ENCODE assay signal across 15 cellular contexts in the genomic region with DNA sequence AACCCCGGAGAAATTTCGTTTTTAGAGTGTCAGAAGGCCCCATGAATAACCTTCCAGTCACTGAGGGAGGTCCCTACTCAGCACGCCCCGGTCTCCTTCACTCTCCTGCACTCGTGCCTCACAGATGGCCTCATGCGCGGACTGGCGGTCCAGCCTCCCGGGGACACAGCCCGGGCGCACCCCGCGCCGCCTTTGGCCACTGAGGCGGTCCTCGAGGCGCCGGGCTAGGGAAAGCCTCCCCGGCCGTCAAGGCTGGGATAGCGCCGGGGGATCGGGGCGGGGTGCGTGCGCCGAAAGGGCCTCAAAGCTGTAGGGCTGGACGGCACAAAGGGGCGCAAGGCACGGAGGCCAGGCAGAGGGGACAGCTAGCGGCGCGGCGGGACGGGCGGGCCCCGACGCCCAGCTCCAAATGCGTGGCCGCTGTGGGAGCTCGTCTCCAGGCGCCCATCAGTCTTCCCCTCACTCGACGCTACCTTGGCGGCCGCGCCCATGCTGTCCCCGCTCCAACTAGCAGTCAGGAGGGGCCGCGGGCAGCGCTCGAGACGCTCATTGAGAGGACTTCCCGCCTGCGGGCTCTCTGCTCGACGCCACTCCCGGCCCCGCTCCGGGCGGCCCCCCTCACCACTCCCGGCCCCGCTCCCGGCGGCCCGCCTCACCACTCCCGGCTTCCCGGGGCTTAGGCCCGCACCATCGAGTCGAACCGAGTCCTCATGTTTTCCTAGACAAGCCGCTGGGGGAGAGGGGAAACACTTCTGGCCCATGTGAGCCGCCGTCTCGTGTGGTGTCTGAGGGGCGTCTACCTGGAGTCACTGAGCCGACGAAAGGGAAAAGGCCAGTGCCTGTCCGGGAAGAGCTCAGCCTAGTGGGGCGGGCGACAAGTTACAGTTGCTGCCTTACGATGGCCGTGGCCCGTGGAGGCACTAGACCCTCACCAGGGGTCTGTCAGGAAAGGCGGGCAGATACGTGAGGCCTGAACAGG. TPM values are rescaled to one million over a fixed set of nuclear protein-coding genes. Genes with fewer than 3 reads are reported as not detected.
A peak's percentile ranks its signal among the peaks of the same experiment; 100 is the strongest.
DNase-seq lines count a peak whose midpoint lies in the region; ATAC-seq and TF ChIP-seq lines count a peak whose summit lies in the region.
"Had no signal": no experiment of that assay in that cellular context is flagged by ENCODE, and none has a peak within 500 bp of the region (broad histone marks: within the 10 kb centered on the region; RNA-seq: fewer than 3 reads in every experiment).

A gene (plus strand): TSS at position 360 of the 979 bp plus-strand sequence. CDS start 14,336 bp downstream, outside the sequence.

- H3K4me2 ChIP-seq in neural progenitor cell: no peak within 1 kb of the TSS
- H3K4me2 ChIP-seq: smooth muscle cell had no signal

- H3K4me1 ChIP-seq in body of pancreas (peaks cover 8% of the 10 kb centered on the region), neural progenitor cell (peaks cover 2% of the 10 kb centered on the region)

- H3F3A ChIP-seq in neural progenitor cell (ENCODE audit: low read depth): peaks cover 15% of the 10 kb centered on the region

- peaks cover 5% of the 10 kb centered on the region for H3K4me1 Mint-ChIP-seq in neural progenitor cell

- no peaks in the 10 kb centered on the region for H4K20me1 ChIP-seq in neural progenitor cell (ENCODE audit: low read depth)

- peak; percentile 10 for ATAC-seq in body of pancreas
- no peak for ATAC-seq in GM21825 (IDR thresholded peaks at IDR 0.05; ENCODE audit: unreplicated experiment)

- 22 to 65% methylated on average over 9 to 75 of the region's 87 CpGs for whole genome bisulfite sequencing in body of pancreas, 2 donors

- H3K36me3 Mint-ChIP-seq in neural progenitor cell: peaks cover 10% of the 10 kb centered on the region
- H3K36me3 Mint-ChIP-seq: mesothelial cell of epicardium had no signal

- H3K27ac Mint-ChIP-seq in neural progenitor cell: peak within 1 kb of the TSS; percentile 57
- H3K27ac Mint-ChIP-seq: activated CD4-positive, alpha-beta memory T cell treated with anti-CD3 and anti-CD28 coated beads, Interleukin-2, amount 10 ng/mL, durations not matched to agents 7 days and 5 days; mesothelial cell of epicardium had no signal

- no peak for TF ChIP-seq CTCF in body of pancreas (IDR thresholded peaks at IDR 0.05)
- no peak for TF ChIP-seq CTCF in neural progenitor cell (IDR thresholded peaks at IDR 0.05)

- H3K79me2 ChIP-seq in neural progenitor cell (ENCODE audit: low read depth): peaks cover 6% of the 10 kb centered on the region

- H3K36me3 ChIP-seq in body of pancreas (replicated peaks in 1 of 2; ENCODE audit: insufficient read depth in 1 of 2, low read depth in 2 of 2) (no peaks in the 10 kb centered on the region), neural progenitor cell (no peaks in the 10 kb centered on the region)

- DNase-seq in stimulated activated CD4-positive, alpha-beta T cell treated with anti-CD3 and anti-CD28 coated beads, Interleukin-4, amount 100 ng/mL, for 1 hour: peak; percentile 7
- no peak for DNase-seq in stimulated activated CD4-positive, alpha-beta T cell treated with anti-CD3 and anti-CD28 coated beads, Interleukin-12 subunit alpha, Interleukin-12 subunit beta, amount 100 ng/mL, for 4 hours
- DNase-seq in body of pancreas: peak in 2 of 4 donors; percentile 9 to 49
- DNase-seq in neural progenitor cell (ENCODE audit: low spot score): no peak
- no peak for DNase-seq in globus pallidus (ENCODE audit: low spot score)
- DNase-seq in NCI-H1048 (lab: John Stamatoyannopoulos, UW): no peak
- no peak for DNase-seq in activated naive CD4-positive, alpha-beta T cell treated with Interleukin-2 at 50 U/mL for 16 hours
- DNase-seq: activated CD4-positive, alpha-beta memory T cell treated with anti-CD3 and anti-CD28 coated beads, Interleukin-2, amount 10 ng/mL, durations not matched to agents 7 days and 5 days; Calu3; NCI-H446 had no signal

- TF ChIP-seq POLR2A in body of pancreas (IDR thresholded peaks at IDR 0.05): peak in 1 of 3 donors; percentile 51

- H3K27me3 ChIP-seq in body of pancreas: peaks cover 0 to 8% of the 10 kb centered on the region in 2 donors
- no peaks in the 10 kb centered on the region for H3K27me3 ChIP-seq in neural progenitor cell

- intact Hi-C loops in body of pancreas (cut with DNase I): no loop called here

- H3K4me3 Mint-ChIP-seq in neural progenitor cell: no peak within 1 kb of the TSS
- H3K4me3 Mint-ChIP-seq: activated CD4-positive, alpha-beta memory T cell treated with anti-CD3 and anti-CD28 coated beads, Interleukin-2, amount 10 ng/mL, durations not matched to agents 7 days and 5 days; mesothelial cell of epicardium had no signal

- H3K27ac ChIP-seq in body of pancreas (peak within 1 kb of the TSS in 1 of 4 donors; percentile 33), neural progenitor cell (no peak within 1 kb of the TSS)
- H3K27ac ChIP-seq: SK-N-MC had no signal

- peaks cover 23% of the 10 kb centered on the region for H3K9me3 Mint-ChIP-seq in neural progenitor cell

- no peak within 1 kb of the TSS for H3K9ac ChIP-seq in neural progenitor cell

- H3K9me3 ChIP-seq in body of pancreas (no peaks in the 10 kb centered on the region), neural progenitor cell (ENCODE audit: low read depth) (no peaks in the 10 kb centered on the region)

- H2AFZ ChIP-seq in neural progenitor cell (replicated peaks): no peak within 1 kb of the TSS

- peaks cover 3% of the 10 kb centered on the region for H3K27me3 Mint-ChIP-seq in neural progenitor cell (ENCODE audit: insufficient read depth, low read depth)

- H3K4me3 ChIP-seq in body of pancreas: no peak within 1 kb of the TSS
- no peak within 1 kb of the TSS for H3K4me3 ChIP-seq in neural progenitor cell
- H3K4me3 ChIP-seq: SK-N-MC, smooth muscle cell had no signal

RNA-seq across cellular contexts. Expression of the gene that starts here (rescaled TPM):
- total RNA-seq in body of pancreas: not detected
- 0.09 and 0.17 TPM in 2 replicates for total RNA-seq in neural progenitor cell (ENCODE audit: low replicate concordance)
- total RNA-seq: Calu3, osteoblast, smooth muscle cell had no signal

Comparison
In these comparisons a context has a peak if more than half of its experiments do, and no peak if none do; other contexts are left out.
1. Peak in ATAC-seq in body of pancreas; RNA of the gene not detected or under 1 TPM.